In the genomic region with DNA sequence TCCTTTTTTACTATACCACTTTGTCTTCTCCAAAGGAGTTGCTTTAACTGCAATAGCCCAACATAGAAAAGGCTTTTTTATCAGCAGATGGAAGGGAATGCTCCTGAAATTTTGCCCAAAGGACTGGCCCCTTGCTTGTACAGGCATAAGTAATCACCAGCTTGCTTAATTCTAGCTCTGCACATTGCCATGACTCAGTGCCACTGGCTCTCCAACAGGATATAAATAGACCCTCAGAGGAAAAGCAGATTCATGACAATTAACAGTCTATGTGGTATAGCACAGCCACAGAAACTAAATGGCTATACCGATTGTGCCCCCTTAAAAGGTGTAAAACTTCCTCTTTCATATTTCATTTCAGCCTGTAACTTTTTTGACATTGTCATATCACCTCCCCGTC, we compare ENCODE assay signal across 8 cellular contexts.
DNase-seq lines count a peak whose midpoint lies in the region; TF ChIP-seq lines count a peak whose summit lies in the region.

No MANE protein-coding gene starts in this region.

- H3K9me3 ChIP-seq in left ventricle myocardium inferior (replicated peaks) = no peaks in the 10 kb centered on the region

- in situ Hi-C loops in G401 (cut with HindIII; ENCODE audit: low sequenced_read_pairs) = no loop called here

- peaks cover 7% of the 10 kb centered on the region; the same call in 1 of the 2 replicates for H3K4me1 Mint-ChIP-seq in HFFc6 (ENCODE audit: low read depth)

- H3K4me3 ChIP-seq in left ventricle myocardium inferior = no peak overlapping the region

- DNase-seq in G401 (ENCODE audit: low spot score) (peak; percentile 96), HFFc6 (peak; percentile 42), NCI-H446 treated with DMSO at 0.1 percent for 48 hours (lab: John Stamatoyannopoulos, UW) (peak; percentile 84), left ventricle myocardium inferior (no peak), HK-2 (ENCODE audit: unreplicated experiment) (no peak), NCI-H526 treated with DMSO at 0.1 percent for 48 hours (lab: John Stamatoyannopoulos, UW) (no peak)
- DNase-seq in stimulated activated CD4-positive, alpha-beta T cell treated with anti-CD3 and anti-CD28 coated beads, Interleukin-15, amount 100 ng/mL, for 24 hours = no peak
- no peak for DNase-seq in activated naive CD4-positive, alpha-beta T cell treated with Interleukin-2 at 50 U/mL for 16 hours

- peak overlapping the region; percentile 52 for H3K27ac ChIP-seq in left ventricle myocardium inferior (replicated peaks)

- TF ChIP-seq CTCF in HFFc6 (IDR thresholded peaks at IDR 0.05) (no peak), left ventricle myocardium inferior (IDR thresholded peaks at IDR 0.05; ENCODE audit: borderline replicate concordance) (no peak)

- no peaks in the 10 kb centered on the region for H3K36me3 Mint-ChIP-seq in HFFc6 (ENCODE audit: low read depth)

- H3K36me3 ChIP-seq in left ventricle myocardium inferior = no peaks in the 10 kb centered on the region

- peaks cover 19% of the 10 kb centered on the region for H3K4me1 ChIP-seq in left ventricle myocardium inferior

- H3K4me3 Mint-ChIP-seq in HFFc6 = no peak overlapping the region

- H3K9me3 Mint-ChIP-seq in HFFc6 = no peaks in the 10 kb centered on the region; the same call in 1 of the 2 replicates

- H3K27me3 Mint-ChIP-seq in HFFc6 (ENCODE audit: insufficient read depth) = peaks cover 2% of the 10 kb centered on the region

- intact Hi-C loops in left ventricle myocardium inferior (cut with micrococcal nuclease) = no loop called here

- H3K27ac Mint-ChIP-seq in HFFc6 = no peak overlapping the region

- H3K27me3 ChIP-seq in left ventricle myocardium inferior (ENCODE audit: low read depth) = no peaks in the 10 kb centered on the region

Comparison
In these comparisons a context has a peak if more than half of its experiments do, and no peak if none do; other contexts are left out.
1. DNase-seq: peak in G401 (single experiment), HFFc6 (single experiment) and NCI-H446 treated with DMSO at 0.1 percent for 48 hours (single experiment); none in left ventricle myocardium inferior (single experiment), stimulated activated CD4-positive, alpha-beta T cell treated with anti-CD3 and anti-CD28 coated beads, Interleukin-15, amount 100 ng/mL, for 24 hours (single experiment), HK-2 (single experiment), activated naive CD4-positive, alpha-beta T cell treated with Interleukin-2 at 50 U/mL for 16 hours (single experiment) and NCI-H526 treated with DMSO at 0.1 percent for 48 hours (single experiment).